Comparison of ENCODE assay signal across 8 cellular contexts in genomic region chr11:57568330-57568766, GRCh38. TPM values are rescaled to one million over a fixed set of nuclear protein-coding genes. Genes with fewer than 3 reads are reported as not detected.
DNase-seq lines count a peak whose midpoint lies in the region; ATAC-seq and TF ChIP-seq lines count a peak whose summit lies in the region.

No MANE protein-coding gene starts in this region.

- peak overlapping the region; percentile 36 for H4K5ac ChIP-seq in IMR-90 (ENCODE audit: low read depth, low read length)

- intact Hi-C loops in Calu3 (cut with micrococcal nuclease; ENCODE audit: unreplicated experiment), result loop anchor here (1.0 kb wide), 1 partner anchor 73 kb away; no protein-coding TSS in a partner anchor
- intact Hi-C loops in IMR-90 (cut with micrococcal nuclease), result loop anchor here (1.0 to 5.0 kb wide), 4 partner anchors 73 to 944 kb away; no protein-coding TSS in a partner anchor
- intact Hi-C loops in stomach (cut with DNase I; ENCODE audit: low total_unique reads), result loop anchor here (2.0 kb wide), 1 partner anchor 72 kb away; no protein-coding TSS in a partner anchor

- H2AK5ac ChIP-seq in IMR-90 (ENCODE audit: low read depth, low read length), result peak overlapping the region; percentile 96

- H3K9me3 ChIP-seq in IMR-90 (ENCODE audit: control insufficient read depth, insufficient read depth, low read length) (no peaks in the 10 kb centered on the region), duodenal mucosa (ENCODE audit: control insufficient read depth in 1 of 2, low read length in 2 of 2) (no peaks in the 10 kb centered on the region), mucosa of stomach (ENCODE audit: control insufficient read depth, low read length) (no peaks in the 10 kb centered on the region), stomach (no peaks in the 10 kb centered on the region)

- H3K27ac Mint-ChIP-seq in Calu3 (ENCODE audit: unreplicated experiment) (no peak overlapping the region), WTC11 (peak overlapping the region; percentile 89)

- peak overlapping the region; percentile 22 for H2AK9ac ChIP-seq in IMR-90 (replicated peaks; ENCODE audit: low read depth, low read length, poor library complexity)

- peak overlapping the region; percentile 61; the same call in 1 of the 2 replicates for H3K14ac ChIP-seq in IMR-90 (replicated peaks; ENCODE audit: low read depth, low read length)

- H3K4me3 ChIP-seq in IMR-90 (ENCODE audit: insufficient read depth, low read depth, low read length) (peak overlapping the region; percentile 80), duodenal mucosa (ENCODE audit: low read depth in 1 of 2, low read length in 2 of 2) (peak overlapping the region; percentile 82 to 94), mucosa of stomach (ENCODE audit: low read length) (peak overlapping the region; percentile 55), stomach (peak overlapping the region; percentile 71 to 93 (median 90))

- H3K27me3 ChIP-seq in IMR-90 (ENCODE audit: control insufficient read depth, insufficient read depth, low read length) (no peaks in the 10 kb centered on the region), duodenal mucosa (ENCODE audit: control insufficient read depth in 1 of 2, insufficient read depth in 2 of 2, low read length in 2 of 2) (no peaks in the 10 kb centered on the region), mucosa of stomach (ENCODE audit: control insufficient read depth, insufficient read depth, low read length) (no peaks in the 10 kb centered on the region), stomach (no peaks in the 10 kb centered on the region)

- dilution Hi-C loops in IMR-90 (cut with HindIII; ENCODE audit: low sequenced_read_pairs, unreplicated experiment), result no loop called here

- no peaks in the 10 kb centered on the region for H4K20me1 ChIP-seq in IMR-90 (ENCODE audit: insufficient read depth, low read length)

- no peaks in the 10 kb centered on the region for H3K36me3 ChIP-seq in IMR-90 (ENCODE audit: control insufficient read depth, insufficient read depth, low read length)
- no peaks in the 10 kb centered on the region for H3K36me3 ChIP-seq in duodenal mucosa (ENCODE audit: control insufficient read depth in 1 of 2, insufficient read depth in 2 of 2, low read length in 2 of 2)
- no peaks in the 10 kb centered on the region for H3K36me3 ChIP-seq in mucosa of stomach (ENCODE audit: control insufficient read depth, insufficient read depth, low read length)
- H3K36me3 ChIP-seq in stomach, result peaks cover 0 to 8% (median 2%) of the 10 kb centered on the region in 4 donors

- in situ Hi-C loops in IMR-90 (cut with MboI; ENCODE audit: low sequenced_read_pairs), result loop anchor here (5.0 kb wide), 1 partner anchor 74 kb away; no protein-coding TSS in a partner anchor

- peak overlapping the region; percentile 98 for H3K4me3 Mint-ChIP-seq in Calu3 (ENCODE audit: low read depth, unreplicated experiment)
- peak overlapping the region; percentile 95 for H3K4me3 Mint-ChIP-seq in WTC11

- peak overlapping the region; percentile 64 for H3K4me2 ChIP-seq in IMR-90 (ENCODE audit: low read depth, low read length)

- H3K27ac ChIP-seq in IMR-90 (ENCODE audit: insufficient read depth, low read length) (peak overlapping the region; percentile 83), duodenal mucosa (ENCODE audit: low read depth, low read length) (peak overlapping the region; percentile 70), stomach (peak overlapping the region; percentile 76 to 94 (median 88))

- peak overlapping the region; percentile 29; the same call in 1 of the 2 replicates for H3K56ac ChIP-seq in IMR-90 (ENCODE audit: extremely low read depth, insufficient read depth, low read length)

- peak overlapping the region; percentile 13 for H3K9ac ChIP-seq in IMR-90 (ENCODE audit: low read depth, low read length)
- peak overlapping the region; percentile 56 to 79 for H3K9ac ChIP-seq in duodenal mucosa (ENCODE audit: low read depth in 1 of 2, low read length in 2 of 2)
- peak overlapping the region; percentile 72 for H3K9ac ChIP-seq in mucosa of stomach (ENCODE audit: low read length)

- H3K36me3 Mint-ChIP-seq in Calu3 (ENCODE audit: insufficient read depth, unreplicated experiment), result peaks cover 16% of the 10 kb centered on the region
- H3K36me3 Mint-ChIP-seq in WTC11, result no peaks in the 10 kb centered on the region

- no peak overlapping the region for H3K23ac ChIP-seq in IMR-90 (ENCODE audit: low read depth, low read length)

- no peak for TF ChIP-seq CTCF in Calu3 (IDR thresholded peaks at IDR 0.05; ENCODE audit: unreplicated experiment)
- peak; percentile 90 for TF ChIP-seq CTCF in IMR-90 (conservative IDR thresholded peaks at IDR 0.05; ENCODE audit: low read depth, low read length)
- TF ChIP-seq CTCF in WTC11 (IDR thresholded peaks at IDR 0.05), result peak; percentile 97
- TF ChIP-seq CTCF in stomach (IDR thresholded peaks at IDR 0.05), result peak in 4 of 7 experiments; percentile 82 to 91 (median 87)

- TF ChIP-seq EP300 in stomach (IDR thresholded peaks at IDR 0.05), result no peak

- peaks cover 11% of the 10 kb centered on the region for H3K4me1 ChIP-seq in IMR-90 (ENCODE audit: control insufficient read depth, insufficient read depth, low read length)
- H3K4me1 ChIP-seq in duodenal mucosa (ENCODE audit: control insufficient read depth in 1 of 2, insufficient read depth in 2 of 2, low read length in 2 of 2), result peaks cover 17 to 18% of the 10 kb centered on the region in 2 donors
- peaks cover 16% of the 10 kb centered on the region for H3K4me1 ChIP-seq in mucosa of stomach (ENCODE audit: control insufficient read depth, insufficient read depth, low read length)
- H3K4me1 ChIP-seq in stomach, result peaks cover 17 to 45% (median 27%) of the 10 kb centered on the region in 4 donors

- H4K91ac ChIP-seq in IMR-90 (ENCODE audit: insufficient read depth, low read depth, low read length), result peak overlapping the region; percentile 54

- CTCF ChIA-PET in Calu3 (lab: Charles Lee), result interaction anchor here (0.5 to 2.5 kb wide), 8 partner anchors 27 to 500 kb away, joined by 3 to 62 read pairs (median 4); partner anchors contain the start of gene TIMM10
- CTCF ChIA-PET in IMR-90 (lab: Yijun Ruan, JAX), result interaction anchor here (0.6 to 2.2 kb wide), 10 partner anchors 9 to 951 kb away, joined by 3 to 34 read pairs (median 4); no protein-coding TSS in a partner anchor
- CTCF ChIA-PET in WTC11 (lab: Charles Lee), result interaction anchor here (0.5 to 9.3 kb wide), 27 partner anchors 14 to 223 kb away, joined by 3 to 363 read pairs (median 4); partner anchors contain the start of genes RTN4RL2, SERPING1 and YPEL4

- H3K9me1 ChIP-seq in IMR-90 (ENCODE audit: insufficient read depth, low read length), result peaks cover 4% of the 10 kb centered on the region; the same call in 1 of the 2 replicates

- H4K8ac ChIP-seq in IMR-90 (ENCODE audit: low read depth in 2 of 2, low read length in 2 of 2), result peak overlapping the region; percentile 27 to 59; a peak in 3 of 4 replicates

- H3K27me3 Mint-ChIP-seq in Calu3 (ENCODE audit: unreplicated experiment) (no peaks in the 10 kb centered on the region), WTC11 (ENCODE audit: low read depth) (peaks cover 7% of the 10 kb centered on the region)

- H2BK20ac ChIP-seq in IMR-90 (ENCODE audit: low read depth, low read length), result peak overlapping the region; percentile 56

- POLR2A ChIA-PET in IMR-90 (lab: Charles Lee; ENCODE audit: unreplicated experiment) (interaction anchor here (1.6 kb wide), 1 partner anchor 72 kb away, joined by 4 read pairs; no protein-coding TSS in a partner anchor), WTC11 (lab: Charles Lee) (interaction anchor here (1.0 to 4.6 kb wide), 9 partner anchors 21 to 101 kb away, joined by 3 to 43 read pairs (median 5); partner anchors contain the start of genes SERPING1 and YPEL4)

- peak overlapping the region; percentile 73 for H3K4ac ChIP-seq in IMR-90 (ENCODE audit: low read depth, low read length)

- no peaks in the 10 kb centered on the region for H3K9me3 Mint-ChIP-seq in Calu3 (ENCODE audit: low read depth, unreplicated experiment)
- no peaks in the 10 kb centered on the region for H3K9me3 Mint-ChIP-seq in WTC11

- peak; percentile 6 for ATAC-seq in GM21390 (IDR thresholded peaks at IDR 0.05; ENCODE audit: unreplicated experiment)
- peak; percentile 1; the same call in 1 of the 2 replicates for ATAC-seq in IMR-90 (ENCODE audit: low read depth)
- peak; percentile 16 for ATAC-seq in WTC11
- ATAC-seq in GM21367 (IDR thresholded peaks at IDR 0.05; ENCODE audit: unreplicated experiment), result no peak

- peak overlapping the region; percentile 98 for H2AFZ ChIP-seq in IMR-90 (replicated peaks; ENCODE audit: low read length, poor library complexity)

- H3K4me1 Mint-ChIP-seq in Calu3 (ENCODE audit: low read depth, unreplicated experiment) (peaks cover 25% of the 10 kb centered on the region), WTC11 (peaks cover 28% of the 10 kb centered on the region)

- no peak for TF ChIP-seq POLR2A in IMR-90 (IDR thresholded peaks at IDR 0.05; ENCODE audit: low read depth, low read length)
- TF ChIP-seq POLR2A in stomach (IDR thresholded peaks at IDR 0.05), result no peak

- peak; percentile 85 for DNase-seq in Calu3
- DNase-seq in IMR-90, result peak; percentile 67
- no peak for DNase-seq in WTC11 (ENCODE audit: low spot score)
- DNase-seq in stomach, result no peak

- H2BK5ac ChIP-seq in IMR-90 (ENCODE audit: low read depth, low read length, poor library complexity, severe bottlenecking), result peak overlapping the region; percentile 61

- peaks cover 4 to 25% of the 10 kb centered on the region in 2 experiments; a peak in 3 of 4 replicates for H3K79me1 ChIP-seq in IMR-90 (ENCODE audit: low read depth in 1 of 2, low read length in 2 of 2)

- peak overlapping the region; percentile 12; the same call in 1 of the 3 replicates for H2BK15ac ChIP-seq in IMR-90 (ENCODE audit: low read depth, low read length)

- H2BK120ac ChIP-seq in IMR-90 (ENCODE audit: low read depth, low read length), result peak overlapping the region; percentile 49; the same call in 1 of the 2 replicates

- WGBS in IMR-90 (ENCODE audit: extremely low coverage in 2 of 2, insufficient read length in 1 of 2), 2 experiments, result no CpG with 5 or more reads among the region's 6 CpGs
- WGBS in stomach, 5 donors, result 30 to 71% (median 35%) methylated on average over 3 to 6 of the region's 6 CpGs

- BruUV-seq in Calu3 (replicated peaks; lab: Mats Ljungman, UMichigan), result TSS peak; percentile 21
- BruUV-seq in IMR-90 (replicated peaks; lab: Mats Ljungman, UMichigan), result no TSS peak

- peak overlapping the region; percentile 5; the same call in 1 of the 2 replicates for H3K18ac ChIP-seq in IMR-90 (ENCODE audit: low read depth, low read length)

- peak; percentile 79 for TF ChIP-seq RAD21 in IMR-90 (IDR thresholded peaks at IDR 0.05; ENCODE audit: low read length)

RNA-seq across cellular contexts. Expression of gene UBE2L6, which starts 0.9 kb away (rescaled TPM):
- 80.8 and 170 TPM in 2 replicates for total RNA-seq in Calu3 (2022)
- total RNA-seq in IMR-90 (2012; rRNA removed), result 34.4 and 37.5 TPM in 2 replicates
- 46.7 and 51.7 TPM in 2 replicates for polyA plus RNA-seq in IMR-90 (2012; rRNA removed)
- 19.3 and 42.1 TPM in 2 replicates for polyA plus RNA-seq in IMR-90 (2012; cell fraction: cytosol; rRNA removed)
- 11.5 and 13.0 TPM in 2 replicates for polyA plus RNA-seq in IMR-90 (2012; cell fraction: nucleus; rRNA removed; ENCODE audit: low replicate concordance)
- total RNA-seq in WTC11 (2021), result 38.8 to 48.5 TPM (median 47.4 TPM) in 3 replicates
- 10 to 100 TPM in 4 of 5 donors, 1 to 10 TPM in 1; 2.2 to 57.8 (median 21.3) TPM for total RNA-seq in stomach
- polyA plus RNA-seq in stomach, result 10 to 100 TPM; 47.3 to 73.0 (median 71.4) TPM

RNA-seq across cellular contexts. Expression of gene SERPING1, which starts 29.1 kb away (rescaled TPM):
- 61.8 and 112 TPM in 2 replicates for total RNA-seq in Calu3 (2022)
- total RNA-seq in IMR-90 (2012; rRNA removed), result 2.0 and 2.2 TPM in 2 replicates
- 27.5 and 30.7 TPM in 2 replicates for polyA plus RNA-seq in IMR-90 (2012; rRNA removed)
- 27.0 and 35.9 TPM in 2 replicates for polyA plus RNA-seq in IMR-90 (2012; cell fraction: cytosol; rRNA removed)
- polyA plus RNA-seq in IMR-90 (2012; cell fraction: nucleus; rRNA removed; ENCODE audit: low replicate concordance), result 8.1 and 15.0 TPM in 2 replicates
- 49.1 to 51.8 TPM (median 50.2 TPM) in 3 replicates for total RNA-seq in WTC11 (2021)
- 100 to 1,000 TPM in 4 of 5 donors, 10 to 100 TPM in 1; 17.4 to 247 (median 153) TPM for total RNA-seq in stomach
- polyA plus RNA-seq in stomach, result 100 to 1,000 TPM in 2 of 3 donors, 10 to 100 TPM in 1; 84.4 to 212 (median 111) TPM

RNA-seq across cellular contexts. Expression of gene SMTNL1, which starts 31.0 kb away (rescaled TPM):
- total RNA-seq in Calu3 (2022), result not detected in 2 replicates
- not detected in 2 replicates for total RNA-seq in IMR-90 (2012; rRNA removed)
- polyA plus RNA-seq in IMR-90 (2012; rRNA removed), result not detected in 2 replicates
- not detected in 2 replicates for polyA plus RNA-seq in IMR-90 (2012; cell fraction: cytosol; rRNA removed)
- not detected in 2 replicates for polyA plus RNA-seq in IMR-90 (2012; cell fraction: nucleus; rRNA removed; ENCODE audit: low replicate concordance)
- 0.26 to 0.39 TPM (median 0.34 TPM) in 3 replicates for total RNA-seq in WTC11 (2021)
- total RNA-seq in stomach, result not detected
- not detected for polyA plus RNA-seq in stomach

RNA-seq across cellular contexts. Expression of gene TIMM10, which starts 37.8 kb away (rescaled TPM):
- 68.5 and 73.5 TPM in 2 replicates for total RNA-seq in Calu3 (2022)
- total RNA-seq in IMR-90 (2012; rRNA removed), result 70.0 and 96.8 TPM in 2 replicates
- polyA plus RNA-seq in IMR-90 (2012; rRNA removed), result 135 and 148 TPM in 2 replicates
- 102 and 363 TPM in 2 replicates for polyA plus RNA-seq in IMR-90 (2012; cell fraction: cytosol; rRNA removed)
- polyA plus RNA-seq in IMR-90 (2012; cell fraction: nucleus; rRNA removed; ENCODE audit: low replicate concordance), result 26.0 and 35.1 TPM in 2 replicates
- 63.5 to 92.8 TPM (median 68.4 TPM) in 3 replicates for total RNA-seq in WTC11 (2021)
- total RNA-seq in stomach, result 10 to 100 TPM in 3 of 5 donors, 1 to 10 TPM in 2; 1.7 to 51.3 (median 31.3) TPM
- polyA plus RNA-seq in stomach, result 10 to 100 TPM; 66.7 to 79.6 (median 73.7) TPM

RNA-seq across cellular contexts. Expression of gene SLC43A1, which starts 52.8 kb away (rescaled TPM):
- total RNA-seq in Calu3 (2022) (9.5 and 12.5 TPM in 2 replicates), IMR-90 (2012; rRNA removed) (8.6 and 10.0 TPM in 2 replicates), WTC11 (2021) (20.5 to 27.1 TPM (median 21.5 TPM) in 3 replicates), stomach (10 to 100 TPM; 10.5 to 38.4 (median 18.5) TPM)
- polyA plus RNA-seq in IMR-90 (2012; rRNA removed) (15.9 and 17.0 TPM in 2 replicates), stomach (10 to 100 TPM; 16.0 to 24.6 (median 19.7) TPM)
- polyA plus RNA-seq in IMR-90 (2012; cell fraction: cytosol; rRNA removed), result 8.6 and 18.4 TPM in 2 replicates
- polyA plus RNA-seq in IMR-90 (2012; cell fraction: nucleus; rRNA removed; ENCODE audit: low replicate concordance), result 34.7 and 55.4 TPM in 2 replicates

Comparison
In these comparisons a context has a peak if more than half of its experiments do, and no peak if none do; other contexts are left out.
1. DNase-seq: peak in Calu3 (single experiment) and IMR-90 (single experiment); none in WTC11 (single experiment) and stomach (single experiment).
2. H3K9ac ChIP-seq: peak in every context shown above with its lines; median percentile 72 in mucosa of stomach; 68 in duodenal mucosa; 13 in IMR-90.
3. Peak in every context shown above with its lines, with median percentiles within 50 percentile points of each other: H3K27ac ChIP-seq and H3K4me3 ChIP-seq.